In the genomic region with DNA sequence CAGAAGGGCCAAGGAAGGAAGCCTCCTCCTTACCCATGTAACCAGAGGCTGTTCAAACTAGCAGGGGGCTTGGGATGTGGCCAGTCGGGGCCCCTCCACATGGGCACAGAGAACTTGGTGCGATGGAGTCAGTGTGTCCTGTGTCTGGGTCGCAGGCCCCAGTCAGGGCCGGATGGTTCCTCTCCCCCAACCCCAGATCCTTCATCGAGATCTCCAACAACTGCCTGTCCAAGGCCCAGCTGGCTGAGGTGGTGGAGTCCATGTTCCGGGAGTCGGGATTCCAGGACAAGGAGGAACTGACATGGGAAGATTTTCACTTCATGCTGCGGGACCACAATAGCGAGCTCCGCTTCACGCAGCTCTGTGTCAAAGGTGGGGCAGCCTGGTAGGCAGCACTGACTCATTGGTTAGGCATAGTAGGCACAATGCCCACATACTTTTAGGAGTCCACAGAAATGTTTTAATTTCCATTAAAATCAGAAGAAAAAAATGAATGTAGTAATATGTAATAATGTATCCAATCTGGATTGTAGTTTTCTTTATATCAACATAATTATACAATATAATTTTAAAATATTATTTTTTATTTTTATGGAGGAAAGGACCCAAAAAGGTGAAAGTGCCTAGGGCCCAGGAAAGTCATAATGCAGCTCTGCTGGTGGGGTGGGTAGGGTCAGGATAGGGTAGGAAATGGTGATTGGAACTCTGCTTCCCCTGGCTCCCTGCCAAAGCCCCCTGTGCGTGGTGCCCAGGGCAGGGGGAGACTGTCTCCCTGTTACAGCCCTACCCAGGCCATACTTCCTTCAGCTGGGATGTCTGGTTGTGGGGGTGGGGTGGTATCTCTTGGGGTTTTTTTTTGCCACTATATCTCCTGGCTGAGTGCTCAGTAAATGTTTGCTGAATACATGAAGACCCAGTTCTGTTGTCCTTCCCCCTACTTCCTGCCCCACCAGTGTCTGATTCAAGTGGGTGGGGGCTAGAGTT, we compare ENCODE assay signal across 2 cellular contexts.
A peak's percentile ranks its signal among the peaks of the same experiment; 100 is the strongest.
TF ChIP-seq lines count a peak whose summit lies in the region.

No MANE protein-coding gene starts in this region.

TF ChIP-seq in SK-N-SH, 30 proteins besides CTCF, POLR2A, EP300 and RAD21:
- TF ChIP-seq TCF12 (IDR thresholded peaks at IDR 0.05) (no peak), NFIC (IDR thresholded peaks at IDR 0.05; ENCODE audit: borderline replicate concordance) (0 out of 2 replicates have a peak, but pooled peaks have one; percentile 16)

TF ChIP-seq in SK-N-SH treated with all-trans-retinoic acid at 6 μM for 48 hours, 23 proteins besides CTCF, POLR2A, EP300 and RAD21:
- TF ChIP-seq BACH2 (CRISPR knock-in tag; IDR thresholded peaks at IDR 0.05; ENCODE audit: borderline replicate concordance) (no peak), SNAI2 (CRISPR knock-in tag; IDR thresholded peaks at IDR 0.05) (no peak), ESRRG (CRISPR knock-in tag; IDR thresholded peaks at IDR 0.05) (no peak), RARB (CRISPR knock-in tag; IDR thresholded peaks at IDR 0.05) (no peak), OSR1 (CRISPR knock-in tag; IDR thresholded peaks at IDR 0.05) (no peak)
- TF ChIP-seq, protein P1, sequence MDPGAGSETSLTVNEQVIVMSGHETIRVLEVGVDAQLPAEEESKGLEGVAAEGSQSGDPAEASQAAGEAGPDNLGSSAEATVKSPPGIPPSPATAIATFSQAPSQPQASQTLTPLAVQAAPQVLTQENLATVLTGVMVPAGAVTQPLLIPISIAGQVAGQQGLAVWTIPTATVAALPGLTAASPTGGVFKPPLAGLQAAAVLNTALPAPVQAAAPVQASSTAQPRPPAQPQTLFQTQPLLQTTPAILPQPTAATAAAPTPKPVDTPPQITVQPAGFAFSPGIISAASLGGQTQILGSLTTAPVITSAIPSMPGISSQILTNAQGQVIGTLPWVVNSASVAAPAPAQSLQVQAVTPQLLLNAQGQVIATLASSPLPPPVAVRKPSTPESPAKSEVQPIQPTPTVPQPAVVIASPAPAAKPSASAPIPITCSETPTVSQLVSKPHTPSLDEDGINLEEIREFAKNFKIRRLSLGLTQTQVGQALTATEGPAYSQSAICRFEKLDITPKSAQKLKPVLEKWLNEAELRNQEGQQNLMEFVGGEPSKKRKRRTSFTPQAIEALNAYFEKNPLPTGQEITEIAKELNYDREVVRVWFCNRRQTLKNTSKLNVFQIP (CRISPR knock-in tag; IDR thresholded peaks at IDR 0.05; ENCODE audit: borderline replicate concordance, low read depth): no peak
- TF ChIP-seq, protein P2, sequence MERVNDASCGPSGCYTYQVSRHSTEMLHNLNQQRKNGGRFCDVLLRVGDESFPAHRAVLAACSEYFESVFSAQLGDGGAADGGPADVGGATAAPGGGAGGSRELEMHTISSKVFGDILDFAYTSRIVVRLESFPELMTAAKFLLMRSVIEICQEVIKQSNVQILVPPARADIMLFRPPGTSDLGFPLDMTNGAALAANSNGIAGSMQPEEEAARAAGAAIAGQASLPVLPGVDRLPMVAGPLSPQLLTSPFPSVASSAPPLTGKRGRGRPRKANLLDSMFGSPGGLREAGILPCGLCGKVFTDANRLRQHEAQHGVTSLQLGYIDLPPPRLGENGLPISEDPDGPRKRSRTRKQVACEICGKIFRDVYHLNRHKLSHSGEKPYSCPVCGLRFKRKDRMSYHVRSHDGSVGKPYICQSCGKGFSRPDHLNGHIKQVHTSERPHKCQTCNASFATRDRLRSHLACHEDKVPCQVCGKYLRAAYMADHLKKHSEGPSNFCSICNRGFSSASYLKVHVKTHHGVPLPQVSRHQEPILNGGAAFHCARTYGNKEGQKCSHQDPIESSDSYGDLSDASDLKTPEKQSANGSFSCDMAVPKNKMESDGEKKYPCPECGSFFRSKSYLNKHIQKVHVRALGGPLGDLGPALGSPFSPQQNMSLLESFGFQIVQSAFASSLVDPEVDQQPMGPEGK (CRISPR knock-in tag; IDR thresholded peaks at IDR 0.05; ENCODE audit: borderline replicate concordance): no peak
